20 cellular contexts compared by ENCODE assay signal in the genomic region with DNA sequence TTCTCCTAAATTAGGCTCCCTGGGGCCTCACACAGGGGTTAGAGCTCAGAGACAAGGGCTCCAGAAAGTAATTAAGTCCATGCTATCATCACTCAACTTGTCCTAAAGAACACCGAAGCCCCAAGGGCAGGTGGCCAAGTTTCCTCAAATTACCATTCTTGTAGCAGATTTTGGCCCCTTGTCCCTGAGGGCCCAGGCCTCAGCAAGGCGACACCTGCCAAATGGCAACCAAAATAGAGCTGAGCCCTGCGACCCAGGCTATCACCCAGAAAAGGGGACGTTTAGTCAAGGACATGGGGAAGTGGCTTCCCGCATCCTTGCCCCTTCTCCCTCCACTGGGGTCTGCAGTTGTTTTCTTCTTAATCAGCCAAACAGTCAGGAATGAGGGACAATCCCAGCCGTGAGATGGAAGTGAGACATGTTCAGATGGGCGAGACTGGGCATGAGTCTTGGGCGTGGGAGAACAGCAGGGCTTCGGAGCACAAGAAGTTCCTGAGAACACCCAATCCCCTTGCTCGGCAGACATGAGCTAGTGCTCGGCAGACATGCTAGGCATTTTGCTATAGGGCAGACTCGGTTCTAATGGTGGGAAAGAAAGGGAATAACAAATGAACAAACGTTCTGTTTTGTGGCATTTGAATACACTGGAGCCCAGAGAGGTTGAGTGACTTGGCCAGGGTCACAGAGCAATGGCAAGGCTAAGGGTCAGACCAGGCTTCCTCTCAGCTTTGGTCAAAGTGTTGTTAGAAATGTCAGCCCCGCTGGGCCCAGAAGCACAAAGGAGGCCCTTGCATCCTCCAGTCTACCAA. TPM values are rescaled to one million over a fixed set of nuclear protein-coding genes. Genes with fewer than 3 reads are reported as not detected.
A peak's percentile ranks its signal among the peaks of the same experiment; 100 is the strongest.
DNase-seq lines count a peak whose midpoint lies in the region; ATAC-seq and TF ChIP-seq lines count a peak whose summit lies in the region.
"Had no signal": no experiment of that assay in that cellular context is flagged by ENCODE, and none has a peak within 500 bp of the region (broad histone marks: within the 10 kb centered on the region; RNA-seq: fewer than 3 reads in every experiment).

No MANE protein-coding gene starts in this region.

- peak overlapping the region; percentile 27 for H3K4me2 ChIP-seq in BLaER1
- H3K4me2 ChIP-seq in PC-9 = no peak overlapping the region
- H3K4me2 ChIP-seq: KMS-11 had no signal

- H3K9me3 ChIP-seq in BLaER1 (peaks cover 18% of the 10 kb centered on the region), PC-9 (ENCODE audit: insufficient read depth, low read depth) (no peaks in the 10 kb centered on the region)
- H3K9me3 ChIP-seq: MG63, Peyer's patch had no signal

- H3K79me2 ChIP-seq in PC-9 (ENCODE audit: low read depth) = no peaks in the 10 kb centered on the region

- peaks cover 66% of the 10 kb centered on the region for H3K4me1 Mint-ChIP-seq in nephron

- H3K4me3 ChIP-seq in BLaER1 = no peak overlapping the region
- no peak overlapping the region for H3K4me3 ChIP-seq in epithelial cell of esophagus (ENCODE audit: low read length)
- H3K4me3 ChIP-seq in PC-9 = no peak overlapping the region
- H3K4me3 ChIP-seq: MG63, Peyer's patch had no signal

- no peak overlapping the region for H3K4me3 Mint-ChIP-seq in nephron
- H3K4me3 Mint-ChIP-seq: HFFc6 had no signal

- CTCF ChIA-PET in PC-9 (lab: Charles Lee) = no interaction called here

- no peaks in the 10 kb centered on the region for H3K9me3 Mint-ChIP-seq in nephron
- H3K9me3 Mint-ChIP-seq: HFFc6 had no signal

- H4K20me1 ChIP-seq in BLaER1 = no peaks in the 10 kb centered on the region
- no peaks in the 10 kb centered on the region for H4K20me1 ChIP-seq in PC-9 (ENCODE audit: insufficient read depth)

- H3K9ac ChIP-seq in BLaER1 = no peak overlapping the region
- H3K9ac ChIP-seq: KMS-11 had no signal

- H3K36me3 ChIP-seq in BLaER1 = no peaks in the 10 kb centered on the region
- no peaks in the 10 kb centered on the region for H3K36me3 ChIP-seq in PC-9 (ENCODE audit: low read depth)
- H3K36me3 ChIP-seq: MG63, Peyer's patch had no signal

- no peaks in the 10 kb centered on the region for H3K36me3 Mint-ChIP-seq in nephron (ENCODE audit: low read depth)

- no peak overlapping the region for H3K27ac ChIP-seq in BLaER1
- H3K27ac ChIP-seq in PC-9 = no peak overlapping the region
- H3K27ac ChIP-seq: 22Rv1, KMS-11, Peyer's patch had no signal

- TF ChIP-seq CTCF in epithelial cell of esophagus (IDR thresholded peaks at IDR 0.05; ENCODE audit: insufficient read depth, low read depth, low read length, missing control alignments) (no peak), nephron (IDR thresholded peaks at IDR 0.05; ENCODE audit: unreplicated experiment in 3 of 3) (no peak), PC-9 (conservative IDR thresholded peaks at IDR 0.05) (no peak)

- H3K4me1 ChIP-seq in BLaER1 (peaks cover 23% of the 10 kb centered on the region), PC-9 (replicated peaks; ENCODE audit: insufficient read depth) (no peaks in the 10 kb centered on the region)
- H3K4me1 ChIP-seq: Peyer's patch had no signal

- no peaks in the 10 kb centered on the region for H3K9me2 ChIP-seq in PC-9 (ENCODE audit: insufficient read depth)

- no TSS peak for BruUV-seq in PC-9 (replicated peaks; lab: Mats Ljungman, UMichigan)

- peak overlapping the region in 2 of 3 experiments; percentile 19 to 82 for H3K27ac Mint-ChIP-seq in nephron
- H3K27ac Mint-ChIP-seq: HFFc6 had no signal

- POLR2A ChIA-PET in PC-9 (lab: Charles Lee; ENCODE audit: unreplicated experiment) = no interaction called here

- H3F3A ChIP-seq in PC-9 (ENCODE audit: insufficient read depth, low read depth) = no peaks in the 10 kb centered on the region

- H3K27me3 Mint-ChIP-seq in nephron (ENCODE audit: low read depth) = no peaks in the 10 kb centered on the region

- peak; percentile 47 for DNase-seq in DMS 273 (lab: John Stamatoyannopoulos, UW; ENCODE audit: unreplicated experiment)
- DNase-seq in DMS 273 treated with DMSO at 0.1 percent for 48 hours (lab: John Stamatoyannopoulos, UW) = no peak
- DNase-seq in epithelial cell of esophagus (ENCODE audit: low read depth) = peak; percentile 84
- no peak for DNase-seq in PC-9
- DNase-seq in activated T-cell treated with anti-CD3 and anti-CD28 coated beads, Interleukin-2, amount 50 U/mL, for 1 hour = no peak
- DNase-seq: C1 segment of cervical spinal cord, DMS153, EL, GOT3, HFFc6, MG63, NCI-H1092 treated with DMSO at 0.1 percent for 48 hours, NCI-H187, NCI-H510A treated with DMSO at 0.1 percent for 48 hours, Peyer's patch had no signal

- no peak for ATAC-seq in HG03520 (IDR thresholded peaks at IDR 0.05; ENCODE audit: unreplicated experiment)

- no peak overlapping the region for H2AFZ ChIP-seq in PC-9

- H3K27me3 ChIP-seq in BLaER1 (no peaks in the 10 kb centered on the region), PC-9 (ENCODE audit: insufficient read depth, low read depth) (no peaks in the 10 kb centered on the region)
- H3K27me3 ChIP-seq: MG63, Peyer's patch had no signal

- intact Hi-C loops in PC-9 (cut with micrococcal nuclease; ENCODE audit: unreplicated experiment) = no loop called here

RNA-seq across cellular contexts. Expression of gene SSUH2, which starts 47.7 kb away (rescaled TPM):
- total RNA-seq in PC-9 (2021) = 1.6 and 6.1 TPM in 2 replicates

Comparison
In these comparisons a context has a peak if more than half of its experiments do, and no peak if none do; other contexts are left out.
1. DNase-seq: peak in DMS 273 (single experiment) and epithelial cell of esophagus (single experiment); none in DMS 273 treated with DMSO at 0.1 percent for 48 hours (single experiment), PC-9 (0 of 2) and activated T-cell treated with anti-CD3 and anti-CD28 coated beads, Interleukin-2, amount 50 U/mL, for 1 hour (single experiment).